ENCODE assay signal across 13 cellular contexts in the genomic region with DNA sequence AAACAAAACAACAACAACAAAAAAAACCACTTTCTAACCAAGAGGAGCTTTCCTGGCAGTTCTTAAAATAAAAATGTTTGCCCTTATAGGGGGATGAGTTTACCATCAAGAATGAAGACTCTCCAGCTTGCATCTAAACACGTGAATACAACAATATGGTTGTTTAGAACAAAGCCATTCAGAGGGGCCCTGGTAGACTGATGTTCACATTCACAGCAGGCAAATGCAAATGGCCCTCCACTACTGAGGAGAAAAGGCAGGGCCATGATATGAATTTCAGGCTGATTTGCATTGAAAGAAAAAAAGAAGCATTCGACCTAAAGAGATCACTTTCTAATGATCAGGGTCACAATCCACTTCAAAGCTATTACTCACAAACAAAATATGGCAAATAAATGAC.
"Had no signal": no experiment of that assay in that cellular context is flagged by ENCODE, and none has a peak within 500 bp of the region (broad histone marks: within the 10 kb centered on the region; RNA-seq: fewer than 3 reads in every experiment).

No MANE protein-coding gene starts in this region.

- H3K27ac ChIP-seq: coronary artery, transverse colon had no signal

- H3K27me3 ChIP-seq: transverse colon had no signal

- H3K4me3 Mint-ChIP-seq: activated naive CD4-positive, alpha-beta T cell treated with anti-CD3 and anti-CD28 coated beads for 36 hours; activated naive CD8-positive, alpha-beta T cell treated with anti-CD3 and anti-CD28 coated beads, Interleukin-2, amount 10 ng/mL, durations not matched to agents 7 days and 5 days; activated T-cell treated with anti-CD3 and anti-CD28 coated beads, Interleukin-2, amount 50 U/mL, for 72 hours; mesothelial cell of epicardium; natural killer cell treated with Interleukin-12 subunit alpha and Interleukin-12 subunit beta and Interleukin-15 and Interleukin-18, amount 100 ng/mL, for 72 hours; stimulated activated memory B cell treated with anti-CD40 and anti-IgM and Interleukin-4, amounts not matched to agents 10 μg/mL and 1 μg/mL and 100 μg/mL, for 72 hours had no signal

- ATAC-seq: sciatic nerve had no signal

- H3K27ac Mint-ChIP-seq: activated naive CD4-positive, alpha-beta T cell treated with anti-CD3 and anti-CD28 coated beads for 36 hours; activated naive CD8-positive, alpha-beta T cell treated with anti-CD3 and anti-CD28 coated beads, Interleukin-2, amount 10 ng/mL, durations not matched to agents 7 days and 5 days; activated T-cell treated with anti-CD3 and anti-CD28 coated beads, Interleukin-2, amount 50 U/mL, for 72 hours; mesothelial cell of epicardium; stimulated activated memory B cell treated with anti-CD40 and anti-IgM and Interleukin-4, amounts not matched to agents 10 μg/mL and 1 μg/mL and 100 μg/mL, for 72 hours had no signal

- H3K9me3 ChIP-seq: transverse colon had no signal

- H3K9me3 Mint-ChIP-seq: activated T-cell treated with anti-CD3 and anti-CD28 coated beads, Interleukin-2, amount 50 U/mL, for 72 hours; natural killer cell treated with Interleukin-12 subunit alpha and Interleukin-12 subunit beta and Interleukin-15 and Interleukin-18, amount 100 ng/mL, for 72 hours; stimulated activated memory B cell treated with anti-CD40 and anti-IgM and Interleukin-4, amounts not matched to agents 10 μg/mL and 1 μg/mL and 100 μg/mL, for 72 hours had no signal

- H3K4me1 ChIP-seq: transverse colon had no signal

- H3K36me3 ChIP-seq: transverse colon had no signal

- H3K36me3 Mint-ChIP-seq: activated naive CD8-positive, alpha-beta T cell treated with anti-CD3 and anti-CD28 coated beads, Interleukin-2, amount 10 ng/mL, durations not matched to agents 7 days and 5 days; mesothelial cell of epicardium; stimulated activated memory B cell treated with anti-CD40 and anti-IgM and Interleukin-4, amounts not matched to agents 10 μg/mL and 1 μg/mL and 100 μg/mL, for 72 hours had no signal

- H3K4me1 Mint-ChIP-seq: activated naive CD8-positive, alpha-beta T cell treated with anti-CD3 and anti-CD28 coated beads, Interleukin-2, amount 10 ng/mL, durations not matched to agents 7 days and 5 days; stimulated activated memory B cell treated with anti-CD40 and anti-IgM and Interleukin-4, amounts not matched to agents 10 μg/mL and 1 μg/mL and 100 μg/mL, for 72 hours had no signal

- DNase-seq: activated effector memory CD4-positive, alpha-beta T cell treated with Interleukin-2 at 50 U/mL for 16 hours; activated naive CD8-positive, alpha-beta T cell treated with anti-CD3 and anti-CD28 coated beads, Interleukin-2, amount 10 ng/mL, durations not matched to agents 7 days and 5 days; cerebellar nuclear complex; occipital lobe; transverse colon had no signal

- H3K4me3 ChIP-seq: coronary artery, smooth muscle cell, transverse colon had no signal
